21 cellular contexts compared by ENCODE assay signal in the genomic region with DNA sequence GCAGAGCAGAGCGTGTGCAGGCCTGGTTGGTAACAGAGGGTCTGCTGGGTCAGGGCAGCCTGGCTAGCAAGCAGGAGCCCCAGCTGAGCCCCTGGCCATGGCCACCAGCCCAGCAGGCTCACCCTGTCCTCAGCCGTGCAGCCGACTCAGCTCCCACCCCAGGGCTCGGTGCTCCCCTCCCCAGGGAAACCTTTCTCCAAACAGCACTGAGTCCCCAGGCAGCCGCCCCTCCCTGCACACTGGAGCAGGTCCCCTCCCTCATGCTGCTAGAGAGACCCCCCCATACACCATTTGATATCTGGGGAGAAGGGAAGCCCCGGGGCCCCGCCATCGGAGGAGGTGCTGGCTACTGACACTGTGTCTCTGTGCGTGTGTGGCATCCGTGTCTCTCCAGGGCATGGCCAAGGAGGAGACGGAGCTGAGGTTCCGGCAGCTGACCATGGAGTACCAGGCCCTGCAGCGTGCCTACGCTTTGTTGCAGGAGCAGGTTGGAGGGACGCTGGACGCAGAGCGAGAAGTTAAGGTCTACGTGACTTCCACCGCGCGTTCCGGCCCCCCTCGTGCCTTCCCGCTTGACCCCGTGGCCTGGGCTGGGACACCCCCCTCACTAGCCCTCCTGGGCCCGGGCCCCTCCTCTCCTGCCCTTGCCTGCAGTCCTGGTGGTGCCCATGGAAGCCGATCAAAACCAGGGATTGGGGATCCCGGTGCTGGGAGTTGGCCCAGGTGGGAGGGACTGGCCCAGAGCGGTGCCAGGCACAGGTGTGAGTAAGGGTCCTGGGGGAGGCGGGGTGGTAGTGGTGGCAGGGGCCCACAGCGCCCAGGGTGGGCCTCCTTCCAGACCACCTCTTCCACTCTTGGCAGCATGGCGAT. TPM values are rescaled to one million over a fixed set of nuclear protein-coding genes. Genes with fewer than 3 reads are reported as not detected.
DNase-seq lines count a peak whose midpoint lies in the region; ATAC-seq and TF ChIP-seq lines count a peak whose summit lies in the region.
"Had no signal": no experiment of that assay in that cellular context is flagged by ENCODE, and none has a peak within 500 bp of the region (broad histone marks: within the 10 kb centered on the region; RNA-seq: fewer than 3 reads in every experiment).

No MANE protein-coding gene starts in this region.

- no peak for TF ChIP-seq POLR2A in spleen (IDR thresholded peaks at IDR 0.05)

- H3K36me3 Mint-ChIP-seq in WTC11, result no peaks in the 10 kb centered on the region
- no peaks in the 10 kb centered on the region for H3K36me3 Mint-ChIP-seq in immature natural killer cell

- ATAC-seq in Right ventricle myocardium superior (ENCODE audit: poor library complexity) (no peak), Right ventricle myocardium inferior (no peak), WTC11 (no peak), left lung (no peak)

- H3K4me3 ChIP-seq in left lung (no peak overlapping the region), spleen (peak overlapping the region in 1 of 8 donors; percentile 13)
- H3K4me3 ChIP-seq: stomach, tibial nerve had no signal

- peaks cover 0 to 37% of the 10 kb centered on the region in 2 donors for H3K27me3 ChIP-seq in left lung
- peaks cover 0 to 34% (median 21%) of the 10 kb centered on the region in 7 donors for H3K27me3 ChIP-seq in spleen (replicated peaks in 1 of 7)

- intact Hi-C loops in Right ventricle myocardium superior (cut with DNase I) (loop anchor here (5.0 kb wide), 1 partner anchor 254 kb away; no protein-coding TSS in a partner anchor), Right ventricle myocardium inferior (cut with DNase I) (loop anchor here (2.0 to 5.0 kb wide), 2 partner anchors 104 to 255 kb away; no protein-coding TSS in a partner anchor), left lung (cut with DNase I) (loop anchor here in 1 of 2 donors (10.0 kb wide), 1 partner anchor 257 kb away; no protein-coding TSS in a partner anchor), spleen (cut with DNase I; ENCODE audit: low total_unique reads) (no loop called here)

- H3K4me1 ChIP-seq in left lung (no peaks in the 10 kb centered on the region), spleen (peaks cover 0 to 11% (median 7%) of the 10 kb centered on the region in 6 donors)

- DNase-seq in Right ventricle myocardium superior (peak; percentile 35), Right ventricle myocardium inferior (ENCODE audit: missing footprints) (no peak), WTC11 (ENCODE audit: low spot score) (peak; percentile 10), left lung (peak; percentile 30 to 60), spleen (peak; percentile 69), NCI-H510A (lab: John Stamatoyannopoulos, UW) (no peak), immature natural killer cell (no peak), epidermal melanocyte (ENCODE audit: insufficient read length, low spot score) (no peak)
- DNase-seq: activated gamma-delta T cell, DMS79, GDM1, MM.1S, NCI-H2029 treated with DMSO at 0.1 percent for 48 hours, NCI-H774 had no signal

- no peak overlapping the region for H3K27ac Mint-ChIP-seq in WTC11
- H3K27ac Mint-ChIP-seq in immature natural killer cell, result no peak overlapping the region
- H3K27ac Mint-ChIP-seq: activated CD8-positive, alpha-beta T cell treated with anti-CD3 and anti-CD28 coated beads for 36 hours; activated naive CD8-positive, alpha-beta T cell treated with anti-CD3 and anti-CD28 coated beads, Interleukin-2, amount 50 U/mL, for 24 hours; progenitor cell of endocrine pancreas had no signal

- POLR2A ChIA-PET in WTC11 (lab: Charles Lee), result no interaction called here

- CTCF ChIA-PET in WTC11 (lab: Charles Lee), result interaction anchor here (0.6 to 2.8 kb wide), 29 partner anchors 10 to 393 kb away, joined by 3 to 20 read pairs (median 4); a partner anchor contains a TSS

- H3K4me1 Mint-ChIP-seq in WTC11, result peaks cover 6% of the 10 kb centered on the region
- no peaks in the 10 kb centered on the region for H3K4me1 Mint-ChIP-seq in immature natural killer cell
- H3K4me1 Mint-ChIP-seq: activated naive CD8-positive, alpha-beta T cell treated with anti-CD3 and anti-CD28 coated beads, Interleukin-2, amount 50 U/mL, for 24 hours; neural crest cell had no signal

- H3K9me3 ChIP-seq in left lung, result no peaks in the 10 kb centered on the region
- no peaks in the 10 kb centered on the region for H3K9me3 ChIP-seq in spleen
- H3K9me3 ChIP-seq: stomach, tibial nerve had no signal

- no peaks in the 10 kb centered on the region for H3K27me3 Mint-ChIP-seq in WTC11 (ENCODE audit: low read depth)
- peaks cover 0 to 5% (median 4%) of the 10 kb centered on the region in 3 donors for H3K27me3 Mint-ChIP-seq in immature natural killer cell (ENCODE audit: low read depth in 3 of 3)
- H3K27me3 Mint-ChIP-seq: activated naive CD8-positive, alpha-beta T cell treated with anti-CD3 and anti-CD28 coated beads, Interleukin-2, amount 50 U/mL, for 24 hours had no signal

- TF ChIP-seq CTCF in WTC11 (IDR thresholded peaks at IDR 0.05), result no peak
- TF ChIP-seq CTCF in left lung (IDR thresholded peaks at IDR 0.05), result no peak
- TF ChIP-seq CTCF in spleen (IDR thresholded peaks at IDR 0.05 in 8 of 11, conservative IDR thresholded peaks at IDR 0.05 in 3 of 11), result no peak

- no peak overlapping the region for H3K27ac ChIP-seq in left lung
- no peak overlapping the region for H3K27ac ChIP-seq in spleen
- H3K27ac ChIP-seq: KMS-11, stomach, tibial nerve had no signal

- H3K4me3 Mint-ChIP-seq in WTC11 (no peak overlapping the region), immature natural killer cell (no peak overlapping the region)
- H3K4me3 Mint-ChIP-seq: activated CD8-positive, alpha-beta T cell treated with anti-CD3 and anti-CD28 coated beads for 36 hours; activated naive CD8-positive, alpha-beta T cell treated with anti-CD3 and anti-CD28 coated beads, Interleukin-2, amount 50 U/mL, for 24 hours; neural crest cell had no signal

- no peaks in the 10 kb centered on the region for H3K9me3 Mint-ChIP-seq in WTC11
- no peaks in the 10 kb centered on the region for H3K9me3 Mint-ChIP-seq in immature natural killer cell
- H3K9me3 Mint-ChIP-seq: activated CD8-positive, alpha-beta T cell treated with anti-CD3 and anti-CD28 coated beads for 36 hours; activated naive CD8-positive, alpha-beta T cell treated with anti-CD3 and anti-CD28 coated beads, Interleukin-2, amount 50 U/mL, for 24 hours; neural crest cell had no signal

- no peaks in the 10 kb centered on the region for H3K36me3 ChIP-seq in left lung
- H3K36me3 ChIP-seq in spleen, result no peaks in the 10 kb centered on the region
- H3K36me3 ChIP-seq: stomach had no signal

- 80 to 88% (median 84%) methylated on average over 9 to 32 of the region's 32 CpGs for WGBS in spleen, 5 donors

TF ChIP-seq in WTC11, 78 proteins besides CTCF, POLR2A, EP300 and RAD21 (continues in another document):
- TF ChIP-seq RELA (CRISPR knock-in tag; IDR thresholded peaks at IDR 0.05; ENCODE audit: borderline replicate concordance), result no peak
- TF ChIP-seq, protein P1, sequence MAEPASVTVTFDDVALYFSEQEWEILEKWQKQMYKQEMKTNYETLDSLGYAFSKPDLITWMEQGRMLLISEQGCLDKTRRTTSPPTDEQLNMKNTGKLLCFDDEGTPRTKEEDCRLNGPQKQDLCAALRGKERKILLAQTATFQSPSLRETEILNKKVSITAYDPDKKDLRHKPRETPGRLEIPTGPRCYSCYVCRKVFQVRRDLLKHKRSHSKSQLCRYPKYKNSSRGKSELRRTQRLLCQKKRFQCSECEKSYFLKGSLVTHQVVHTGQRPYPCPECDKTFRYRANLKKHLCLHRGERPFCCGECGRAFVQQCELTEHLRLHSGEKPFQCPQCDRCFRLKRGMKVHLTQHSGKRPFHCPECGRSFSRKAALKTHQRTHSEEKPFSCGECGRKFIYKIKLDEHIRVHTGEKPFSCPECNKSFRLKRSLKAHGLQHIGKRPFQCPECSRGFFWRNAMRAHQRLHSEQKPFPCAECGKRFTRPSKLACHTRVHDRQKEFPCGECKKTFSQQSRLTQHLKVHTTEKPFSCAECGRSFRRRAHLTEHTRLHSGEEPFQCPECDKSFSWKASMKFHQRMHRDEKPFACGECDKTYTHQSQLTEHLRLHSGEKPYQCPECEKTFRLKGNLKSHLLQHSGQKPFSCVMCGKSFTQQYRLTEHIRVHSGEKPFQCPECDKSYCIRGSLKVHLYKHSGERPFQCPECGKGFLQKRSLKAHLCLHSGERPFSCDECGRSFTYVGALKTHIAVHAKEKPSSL (CRISPR knock-in tag; conservative IDR thresholded peaks at IDR 0.05), result no peak
- TF ChIP-seq GTF2I (CRISPR knock-in tag; conservative IDR thresholded peaks at IDR 0.05), result no peak
- TF ChIP-seq, protein P2, sequence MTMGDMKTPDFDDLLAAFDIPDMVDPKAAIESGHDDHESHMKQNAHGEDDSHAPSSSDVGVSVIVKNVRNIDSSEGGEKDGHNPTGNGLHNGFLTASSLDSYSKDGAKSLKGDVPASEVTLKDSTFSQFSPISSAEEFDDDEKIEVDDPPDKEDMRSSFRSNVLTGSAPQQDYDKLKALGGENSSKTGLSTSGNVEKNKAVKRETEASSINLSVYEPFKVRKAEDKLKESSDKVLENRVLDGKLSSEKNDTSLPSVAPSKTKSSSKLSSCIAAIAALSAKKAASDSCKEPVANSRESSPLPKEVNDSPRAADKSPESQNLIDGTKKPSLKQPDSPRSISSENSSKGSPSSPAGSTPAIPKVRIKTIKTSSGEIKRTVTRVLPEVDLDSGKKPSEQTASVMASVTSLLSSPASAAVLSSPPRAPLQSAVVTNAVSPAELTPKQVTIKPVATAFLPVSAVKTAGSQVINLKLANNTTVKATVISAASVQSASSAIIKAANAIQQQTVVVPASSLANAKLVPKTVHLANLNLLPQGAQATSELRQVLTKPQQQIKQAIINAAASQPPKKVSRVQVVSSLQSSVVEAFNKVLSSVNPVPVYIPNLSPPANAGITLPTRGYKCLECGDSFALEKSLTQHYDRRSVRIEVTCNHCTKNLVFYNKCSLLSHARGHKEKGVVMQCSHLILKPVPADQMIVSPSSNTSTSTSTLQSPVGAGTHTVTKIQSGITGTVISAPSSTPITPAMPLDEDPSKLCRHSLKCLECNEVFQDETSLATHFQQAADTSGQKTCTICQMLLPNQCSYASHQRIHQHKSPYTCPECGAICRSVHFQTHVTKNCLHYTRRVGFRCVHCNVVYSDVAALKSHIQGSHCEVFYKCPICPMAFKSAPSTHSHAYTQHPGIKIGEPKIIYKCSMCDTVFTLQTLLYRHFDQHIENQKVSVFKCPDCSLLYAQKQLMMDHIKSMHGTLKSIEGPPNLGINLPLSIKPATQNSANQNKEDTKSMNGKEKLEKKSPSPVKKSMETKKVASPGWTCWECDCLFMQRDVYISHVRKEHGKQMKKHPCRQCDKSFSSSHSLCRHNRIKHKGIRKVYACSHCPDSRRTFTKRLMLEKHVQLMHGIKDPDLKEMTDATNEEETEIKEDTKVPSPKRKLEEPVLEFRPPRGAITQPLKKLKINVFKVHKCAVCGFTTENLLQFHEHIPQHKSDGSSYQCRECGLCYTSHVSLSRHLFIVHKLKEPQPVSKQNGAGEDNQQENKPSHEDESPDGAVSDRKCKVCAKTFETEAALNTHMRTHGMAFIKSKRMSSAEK (CRISPR knock-in tag; IDR thresholded peaks at IDR 0.05; ENCODE audit: borderline replicate concordance), result no peak

RNA-seq across cellular contexts. Expression of a gene that starts 45.0 kb away (rescaled TPM):
- total RNA-seq in Right ventricle myocardium superior, result 31.7 TPM
- total RNA-seq in Right ventricle myocardium inferior, result 24.9 TPM
- 16.8 to 18.1 TPM (median 17.0 TPM) in 3 replicates for total RNA-seq in WTC11 (2021)
- 1 to 10 TPM; 1.3 to 3.1 TPM for total RNA-seq in left lung
- total RNA-seq in spleen, result 1 to 10 TPM in 4 of 7 donors, under 1 TPM in 2, not detected in 1; 0.85 to 6.0 (median 1.6) TPM
- polyA plus RNA-seq in spleen, result 1 to 10 TPM in 1 of 3 donors, under 1 TPM in 2; 0.55 to 1.0 (median 0.96) TPM
- polyA plus RNA-seq in immature natural killer cell, result not detected

Comparison
In these comparisons a context has a peak if more than half of its experiments do, and no peak if none do; other contexts are left out.
1. DNase-seq: peak in Right ventricle myocardium superior (single experiment), WTC11 (single experiment), left lung (2 of 2) and spleen (single experiment); none in Right ventricle myocardium inferior (single experiment), NCI-H510A (single experiment), immature natural killer cell (0 of 3) and epidermal melanocyte (single experiment).